ENCODE assay signal across 11 cellular contexts in the genomic region with DNA sequence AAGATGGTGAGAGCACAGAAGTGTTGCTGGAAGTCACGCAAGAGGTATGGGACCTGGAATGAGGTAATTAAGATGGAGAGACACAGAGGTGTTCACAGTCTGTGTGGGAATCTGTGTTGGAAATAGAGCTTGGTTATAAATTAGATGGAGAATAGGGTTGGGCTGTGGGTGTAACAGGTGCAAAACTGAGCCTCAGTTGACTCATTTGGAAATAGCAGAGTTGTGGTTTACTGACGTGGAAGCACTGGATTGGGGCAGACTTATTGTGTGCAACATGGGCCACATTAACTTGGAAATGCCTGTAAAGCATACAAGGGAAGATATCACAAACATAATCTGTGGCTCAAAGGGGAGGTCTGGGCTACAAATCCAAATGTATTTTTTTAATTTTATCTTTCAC. TPM values are rescaled to one million over a fixed set of nuclear protein-coding genes. Genes with fewer than 3 reads are reported as not detected.
DNase-seq lines count a peak whose midpoint lies in the region; ATAC-seq and TF ChIP-seq lines count a peak whose summit lies in the region.
"Had no signal": no experiment of that assay in that cellular context is flagged by ENCODE, and none has a peak within 500 bp of the region (broad histone marks: within the 10 kb centered on the region; RNA-seq: fewer than 3 reads in every experiment).

No MANE protein-coding gene starts in this region.

- H3K27ac Mint-ChIP-seq in T-helper 2 cell treated with Interferon-gamma antibody and Interleukin-4, amounts not matched to agents 5 μg/mL and 100 μg/mL, for 36 hours: no peak overlapping the region
- H3K27ac Mint-ChIP-seq: activated T-helper 2 cell treated with anti-CD3 and anti-CD28 coated beads, Interferon-gamma antibody, Interleukin-2, Interleukin-4, amounts not matched to agents 10 μg/mL and 5 μg/mL and 100 μg/mL, durations not matched to agents 14 hours and 24 hours and 36 hours had no signal

- ATAC-seq in GM19025 (IDR thresholded peaks at IDR 0.05; ENCODE audit: low read depth, unreplicated experiment) (peak; percentile 66), HG02870 (IDR thresholded peaks at IDR 0.05; ENCODE audit: unreplicated experiment) (peak; percentile 94), HG03135 (IDR thresholded peaks at IDR 0.05; ENCODE audit: unreplicated experiment) (no peak), right lobe of liver (no peak)

- 55% methylated on average over 1 of the region's 2 CpGs for WGBS in right lobe of liver (ENCODE audit: insufficient coverage, low coverage, low lambda C conversion rate, missing lambda C conversion rate)

- no peaks in the 10 kb centered on the region for H3K9me3 Mint-ChIP-seq in T-helper 2 cell treated with Interferon-gamma antibody and Interleukin-4, amounts not matched to agents 5 μg/mL and 100 μg/mL, for 36 hours
- H3K9me3 Mint-ChIP-seq: activated T-helper 2 cell treated with anti-CD3 and anti-CD28 coated beads, Interferon-gamma antibody, Interleukin-2, Interleukin-4, amounts not matched to agents 10 μg/mL and 5 μg/mL and 100 μg/mL, durations not matched to agents 14 hours and 24 hours and 36 hours had no signal

- in situ Hi-C loops in GM13976 (cut with MboI; ENCODE audit: low sequenced_read_pairs, unreplicated experiment): no loop called here

- TF ChIP-seq POLR2A in uterus (IDR thresholded peaks at IDR 0.05) (no peak), right lobe of liver (IDR thresholded peaks at IDR 0.05) (no peak)

- H3K27me3 Mint-ChIP-seq in T-helper 2 cell treated with Interferon-gamma antibody and Interleukin-4, amounts not matched to agents 5 μg/mL and 100 μg/mL, for 36 hours (ENCODE audit: low read depth): no peaks in the 10 kb centered on the region

- no peak overlapping the region for H3K27ac ChIP-seq in uterus
- no peak overlapping the region for H3K27ac ChIP-seq in right lobe of liver
- H3K27ac ChIP-seq: BLaER1 treated with 17β-estradiol and CSF1 and Interleukin-3, amounts not matched to agents 10 nM and 100 nM; stomach had no signal

- H3K36me3 Mint-ChIP-seq in T-helper 2 cell treated with Interferon-gamma antibody and Interleukin-4, amounts not matched to agents 5 μg/mL and 100 μg/mL, for 36 hours (ENCODE audit: low read depth): no peaks in the 10 kb centered on the region

- H3K9me3 ChIP-seq in uterus (no peaks in the 10 kb centered on the region), right lobe of liver (no peaks in the 10 kb centered on the region)
- H3K9me3 ChIP-seq: stomach had no signal

- TF ChIP-seq CTCF in GM13976 (IDR thresholded peaks at IDR 0.05; ENCODE audit: borderline replicate concordance, control extremely low read depth, extremely low read depth, insufficient read depth, missing control alignments) (no peak), uterus (IDR thresholded peaks at IDR 0.05) (no peak), right lobe of liver (IDR thresholded peaks at IDR 0.05) (no peak)

- H3K27me3 ChIP-seq in uterus (no peaks in the 10 kb centered on the region), right lobe of liver (no peaks in the 10 kb centered on the region)
- H3K27me3 ChIP-seq: BLaER1 treated with 17β-estradiol and CSF1 and Interleukin-3, amounts not matched to agents 10 nM and 100 nM; stomach had no signal

- peaks cover 5% of the 10 kb centered on the region for H3K4me1 Mint-ChIP-seq in T-helper 2 cell treated with Interferon-gamma antibody and Interleukin-4, amounts not matched to agents 5 μg/mL and 100 μg/mL, for 36 hours (ENCODE audit: low read depth)

- H3K4me1 ChIP-seq in uterus (peaks cover 0 to 3% of the 10 kb centered on the region in 2 donors), right lobe of liver (no peaks in the 10 kb centered on the region)

- H3K4me3 ChIP-seq in uterus (no peak overlapping the region), right lobe of liver (no peak overlapping the region)
- H3K4me3 ChIP-seq: BLaER1 treated with 17β-estradiol and CSF1 and Interleukin-3, amounts not matched to agents 10 nM and 100 nM; stomach had no signal

- H3K4me3 Mint-ChIP-seq in T-helper 2 cell treated with Interferon-gamma antibody and Interleukin-4, amounts not matched to agents 5 μg/mL and 100 μg/mL, for 36 hours: no peak overlapping the region

- H3K36me3 ChIP-seq in uterus (no peaks in the 10 kb centered on the region), right lobe of liver (no peaks in the 10 kb centered on the region)

- DNase-seq in GM13976 (ENCODE audit: low spot score) (peak; percentile 35), uterus (no peak), kidney glomerular epithelial cell (lab: John Stamatoyannopoulos, UW) (no peak), right lobe of liver (no peak)
- peak; percentile 26 for DNase-seq in T-helper 2 cell treated with Interferon-gamma antibody and Interleukin-4, amounts not matched to agents 5 μg/mL and 100 μg/mL, for 36 hours (ENCODE audit: low spot score)
- DNase-seq: stomach had no signal

- intact Hi-C loops in uterus (cut with DNase I; ENCODE audit: low total_unique reads) (no loop called here), right lobe of liver (cut with DNase I) (no loop called here)

RNA-seq across cellular contexts. Expression of gene CAMSAP2, which starts 13.0 kb away (rescaled TPM):
- total RNA-seq in uterus: 10 to 100 TPM; 31.0 to 64.8 (median 47.7) TPM
- 10 to 100 TPM in 1 of 6 experiments, 1 to 10 TPM in 5; 4.0 to 12.5 (median 8.0) TPM for total RNA-seq in right lobe of liver

Comparison
In these comparisons a context has a peak if more than half of its experiments do, and no peak if none do; other contexts are left out.
1. DNase-seq: peak in GM13976 (single experiment) and T-helper 2 cell treated with Interferon-gamma antibody and Interleukin-4, amounts not matched to agents 5 μg/mL and 100 μg/mL, for 36 hours (single experiment); none in uterus (0 of 2), kidney glomerular epithelial cell (single experiment) and right lobe of liver (0 of 3).
2. ATAC-seq: peak in GM19025 (single experiment) and HG02870 (single experiment); none in HG03135 (single experiment) and right lobe of liver (0 of 4).